1 cellular context compared by ENCODE assay signal in the genomic region with DNA sequence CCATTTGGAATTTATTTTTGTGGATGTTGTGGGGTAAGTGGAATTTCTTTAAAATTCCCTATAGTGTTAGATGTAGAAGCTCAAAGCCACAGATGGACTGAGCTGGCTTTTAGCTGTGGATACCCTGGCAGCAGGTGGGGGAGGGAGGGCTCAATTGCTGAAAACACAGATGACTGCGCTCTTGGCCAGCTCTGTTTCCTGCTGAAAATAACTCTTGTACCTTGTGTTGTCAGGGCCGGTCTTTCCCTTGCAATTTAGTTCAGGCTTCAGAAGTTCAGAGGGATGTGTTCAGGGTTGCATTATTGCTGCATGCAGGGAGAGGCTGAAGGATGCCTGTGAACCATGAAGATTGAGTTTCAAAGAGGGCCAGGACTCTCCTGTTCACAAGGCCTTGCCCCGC.
TF ChIP-seq lines count a peak whose summit lies in the region.

No MANE protein-coding gene starts in this region.

TF ChIP-seq in endothelial cell of umbilical vein, 7 proteins besides CTCF, POLR2A, EP300 and RAD21 (continued from another document):
- TF ChIP-seq GATA2 (IDR thresholded peaks at IDR 0.05; ENCODE audit: insufficient read depth, insufficient read length, low read depth, low read length), result no peak
- TF ChIP-seq, protein P1, sequence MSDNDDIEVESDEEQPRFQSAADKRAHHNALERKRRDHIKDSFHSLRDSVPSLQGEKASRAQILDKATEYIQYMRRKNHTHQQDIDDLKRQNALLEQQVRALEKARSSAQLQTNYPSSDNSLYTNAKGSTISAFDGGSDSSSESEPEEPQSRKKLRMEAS (IDR thresholded peaks at IDR 0.05; ENCODE audit: insufficient read depth, insufficient read length), result no peak
- TF ChIP-seq JUN (IDR thresholded peaks at IDR 0.05; ENCODE audit: borderline replicate concordance, insufficient read depth, insufficient read length, low read depth), result no peak
- no peak for TF ChIP-seq EZH2 (IDR thresholded peaks at IDR 0.05; ENCODE audit: borderline replicate concordance, low read depth, low read length, severe bottlenecking)
- no peak for TF ChIP-seq MYC (IDR thresholded peaks at IDR 0.05; ENCODE audit: low read depth, low read length)
